In the genomic region with DNA sequence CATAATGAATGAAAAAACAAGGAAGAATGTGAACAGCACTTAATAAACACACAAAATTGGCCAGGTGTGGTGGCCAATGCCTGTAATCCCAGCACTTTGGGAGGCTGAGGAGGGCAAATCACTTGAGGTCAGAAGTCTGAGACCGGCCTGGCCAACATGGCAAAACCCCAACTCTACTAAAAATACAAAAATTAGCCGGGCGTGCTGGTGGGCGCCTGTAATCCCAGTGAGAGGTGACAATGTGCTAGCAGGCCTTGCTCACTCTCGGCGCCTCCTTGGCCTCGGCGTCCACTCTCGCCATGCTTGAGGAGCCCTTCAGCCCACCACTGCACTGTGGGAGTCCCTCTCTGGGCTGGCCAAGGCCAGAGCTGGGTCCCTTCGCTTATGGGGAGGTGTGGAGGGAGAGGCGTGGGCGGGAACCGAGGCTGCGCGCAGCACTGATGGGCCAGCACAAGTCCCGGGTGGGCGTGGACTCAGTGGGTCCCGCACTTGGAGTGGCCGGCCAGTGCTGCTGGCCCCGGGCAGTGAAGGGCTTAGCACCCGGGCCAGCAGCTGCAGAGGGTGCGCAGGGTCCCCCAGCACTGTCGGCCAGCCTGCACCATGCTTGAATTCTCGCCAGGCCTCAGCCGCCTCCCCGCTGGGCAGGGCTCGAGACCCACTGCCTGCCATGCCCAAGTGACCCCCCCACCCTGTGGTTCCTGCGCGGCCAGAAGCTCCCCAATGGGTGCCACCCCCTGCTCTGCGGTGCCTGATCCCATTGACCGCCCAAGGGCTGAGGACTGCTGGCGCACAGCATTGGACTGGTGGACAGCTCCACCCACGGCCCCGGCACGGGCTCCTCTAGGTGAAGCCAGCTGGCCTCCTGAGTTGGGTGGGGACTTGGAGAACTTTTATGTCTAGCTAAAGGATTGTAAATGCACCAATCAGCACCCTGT, we compare ENCODE assay signal across 26 cellular contexts. TPM values are rescaled to one million over a fixed set of nuclear protein-coding genes. Genes with fewer than 3 reads are reported as not detected.
DNase-seq lines count a peak whose midpoint lies in the region; ATAC-seq, FAIRE-seq and TF ChIP-seq lines count a peak whose summit lies in the region.
"Had no signal": no experiment of that assay in that cellular context is flagged by ENCODE, and none has a peak within 500 bp of the region (broad histone marks: within the 10 kb centered on the region; RNA-seq: fewer than 3 reads in every experiment).

No MANE protein-coding gene starts in this region.

- no peak for FAIRE-seq in H1 (lab: Jason Lieb, UNC)
- FAIRE-seq: A549, D721Med, GM12891, GM18507 had no signal

- TF ChIP-seq CTCF in H1 (IDR thresholded peaks at IDR 0.05; ENCODE audit: control extremely low read depth in 1 of 3, insufficient read depth in 1 of 3, low read depth in 1 of 3, low read length in 3 of 3) (no peak), spleen (IDR thresholded peaks at IDR 0.05 in 8 of 11, conservative IDR thresholded peaks at IDR 0.05 in 3 of 11) (no peak)

- H3K36me3 ChIP-seq in H1 (ENCODE audit: control insufficient read depth in 2 of 4, insufficient read depth in 4 of 4, low read length in 3 of 4) (peaks cover 0 to 5% (median 0%) of the 10 kb centered on the region in 4 experiments; a peak in 1 of 8 replicates), spleen (no peaks in the 10 kb centered on the region)
- H3K36me3 ChIP-seq: BE2C; BLaER1 treated with 17β-estradiol and CSF1 and Interleukin-3, amounts not matched to agents 10 nM and 100 nM had no signal

- no peak overlapping the region for H3K14ac ChIP-seq in H1 (ENCODE audit: insufficient read length)

- no peak overlapping the region for H2AK5ac ChIP-seq in H1 (ENCODE audit: low read depth, low read length)

- no peak overlapping the region for H2BK5ac ChIP-seq in H1 (ENCODE audit: low read depth, low read length)

- H3K4me3 ChIP-seq in H1 (ENCODE audit: extremely low read depth in 1 of 4, insufficient read depth in 2 of 4, low read depth in 3 of 4, low read length in 4 of 4): no peak overlapping the region
- no peak overlapping the region for H3K4me3 ChIP-seq in spleen
- H3K4me3 ChIP-seq: A549; BLaER1 treated with 17β-estradiol and CSF1 and Interleukin-3, amounts not matched to agents 10 nM and 100 nM had no signal

- no peak overlapping the region for H3K27ac ChIP-seq in H1 (ENCODE audit: low read depth, low read length)
- no peak overlapping the region for H3K27ac ChIP-seq in spleen
- H3K27ac ChIP-seq: A549; BLaER1 treated with 17β-estradiol and CSF1 and Interleukin-3, amounts not matched to agents 10 nM and 100 nM had no signal

- no peak for DNase-seq in stimulated activated naive CD8-positive, alpha-beta T cell treated with anti-CD3 and anti-CD28 coated beads, Interleukin-15, amount 100 ng/mL, for 72 hours
- no peak for DNase-seq in stimulated activated naive CD8-positive, alpha-beta T cell treated with anti-CD3 and anti-CD28 coated beads, Interleukin-15, Interleukin-2, amounts not matched to agents 100 U/mL and 50 U/mL, for 24 hours
- no peak for DNase-seq in H1 (ENCODE audit: low read depth in 1 of 2, low spot score in 2 of 2)
- peak; percentile 62 for DNase-seq in spleen
- DNase-seq in NCI-H1417 treated with DMSO at 0.1 percent for 48 hours (lab: John Stamatoyannopoulos, UW): no peak
- DNase-seq in kidney glomerular epithelial cell (lab: John Stamatoyannopoulos, UW): no peak
- no peak for DNase-seq in GF-D8 (lab: John Stamatoyannopoulos, UW)
- DNase-seq: 8988T; ACHN; AML-193; BE2C; CD4-positive, alpha-beta T cell; CD8-positive, alpha-beta memory T cell; DMS 273 treated with DMSO at 0.1 percent for 48 hours; DMS79; EL; GDM1; GOT3; H7; HCEC 1CT had no signal

- no peak overlapping the region for H3K4me3 Mint-ChIP-seq in stimulated activated naive CD8-positive, alpha-beta T cell treated with anti-CD3 and anti-CD28 coated beads, Interleukin-15, amount 100 ng/mL, for 72 hours
- H3K4me3 Mint-ChIP-seq: CD14-positive monocyte; CD4-positive, alpha-beta T cell; CD8-positive, alpha-beta memory T cell had no signal

- H2BK120ac ChIP-seq in H1 (replicated peaks; ENCODE audit: low read depth, low read length): no peak overlapping the region

- H3K23me2 ChIP-seq in H1 (ENCODE audit: low read depth, low read length): no peaks in the 10 kb centered on the region

- no peak overlapping the region for H4K91ac ChIP-seq in H1 (replicated peaks; ENCODE audit: insufficient read length, low read length)

- no peaks in the 10 kb centered on the region for H3K9me3 Mint-ChIP-seq in stimulated activated naive CD8-positive, alpha-beta T cell treated with anti-CD3 and anti-CD28 coated beads, Interleukin-15, amount 100 ng/mL, for 72 hours
- H3K9me3 Mint-ChIP-seq: CD4-positive, alpha-beta T cell; CD8-positive, alpha-beta memory T cell had no signal

- POLR2A ChIA-PET in H1 (lab: Charles Lee; ENCODE audit: partially characterized antibody): interaction anchor here (0.6 kb wide), 2 partner anchors 37 to 204 kb away, joined by 3 read pairs; no protein-coding TSS in a partner anchor

- no peaks in the 10 kb centered on the region for H3K79me1 ChIP-seq in H1 (ENCODE audit: low read depth, low read length)

- H3K27ac Mint-ChIP-seq in stimulated activated naive CD8-positive, alpha-beta T cell treated with anti-CD3 and anti-CD28 coated beads, Interleukin-15, amount 100 ng/mL, for 72 hours: no peak overlapping the region
- H3K27ac Mint-ChIP-seq: CD14-positive monocyte; CD4-positive, alpha-beta T cell had no signal

- H3K79me2 ChIP-seq in H1 (ENCODE audit: control insufficient read depth in 1 of 2, insufficient read depth in 2 of 2, low read length in 2 of 2): no peaks in the 10 kb centered on the region

- H4K5ac ChIP-seq in H1 (ENCODE audit: insufficient read length, low read depth, low read length): no peak overlapping the region

- intact Hi-C loops in spleen (cut with DNase I; ENCODE audit: low total_unique reads): no loop called here

- WGBS in H1 (ENCODE audit: extremely low coverage in 1 of 2, insufficient coverage in 1 of 2, insufficient read length in 1 of 2, insufficient replicate concordance in 2 of 2, low coverage in 1 of 2, low lambda C conversion rate in 2 of 2, missing lambda C conversion rate in 1 of 2), 2 experiments: 93% methylated on average over 31 of the region's 35 CpGs; no CpG with 5 or more reads in 1 of the 2 experiments
- WGBS in spleen, 5 donors: 94 to 98% (median 96%) methylated on average over 22 to 35 of the region's 35 CpGs

- H3K27me3 ChIP-seq in H1 (replicated peaks in 1 of 4; ENCODE audit: control insufficient read depth in 3 of 4, extremely low read depth in 1 of 4, insufficient read depth in 3 of 4, low read length in 3 of 4) (no peaks in the 10 kb centered on the region), spleen (replicated peaks in 1 of 7) (no peaks in the 10 kb centered on the region)
- H3K27me3 ChIP-seq: BE2C; BLaER1 treated with 17β-estradiol and CSF1 and Interleukin-3, amounts not matched to agents 10 nM and 100 nM had no signal

- peak overlapping the region; percentile 48; the same call in 1 of the 2 replicates for H2BK20ac ChIP-seq in H1 (ENCODE audit: low read length)

- CTCF ChIA-PET in H1 (lab: Charles Lee; ENCODE audit: partially characterized antibody): interaction anchor here (0.6 to 1.6 kb wide), 7 partner anchors 7 to 610 kb away, joined by 3 to 7 read pairs (median 3); no protein-coding TSS in a partner anchor

- TF ChIP-seq POLR2A in H1 (IDR thresholded peaks at IDR 0.05; ENCODE audit: control extremely low read depth in 1 of 2, low read depth in 2 of 2, low read length in 2 of 2) (no peak), spleen (IDR thresholded peaks at IDR 0.05) (no peak)

- no peak overlapping the region for H3K4me2 ChIP-seq in H1 (ENCODE audit: insufficient read depth in 1 of 2, low read depth in 2 of 2, low read length in 2 of 2)
- H3K4me2 ChIP-seq: A549; BLaER1 treated with 17β-estradiol and CSF1 and Interleukin-3, amounts not matched to agents 10 nM and 100 nM had no signal

- H4K8ac ChIP-seq in H1 (ENCODE audit: extremely low read depth, insufficient read depth, low read length): no peak overlapping the region; the same call in 1 of the 2 replicates

- H2BK12ac ChIP-seq in H1 (ENCODE audit: low read depth, low read length): peak overlapping the region; percentile 60; the same call in 1 of the 2 replicates

- no peak overlapping the region for H3K18ac ChIP-seq in H1 (ENCODE audit: extremely low read depth, low read length)

- no peak overlapping the region for H3K56ac ChIP-seq in H1 (replicated peaks; ENCODE audit: insufficient read length, low read depth, low read length)

- TF ChIP-seq EP300 in H1 (IDR thresholded peaks at IDR 0.05; ENCODE audit: borderline replicate concordance in 1 of 2, low read depth in 2 of 2, low read length in 2 of 2): no peak

- H3K9me3 ChIP-seq in H1 (ENCODE audit: insufficient read depth in 2 of 2, low read depth in 1 of 2, low read length in 1 of 2) (peaks cover 0 to 12% of the 10 kb centered on the region in 2 experiments; a peak in 2 of 4 replicates), spleen (peaks cover 0 to 4% (median 0%) of the 10 kb centered on the region in 8 donors)
- H3K9me3 ChIP-seq: A549, BE2C had no signal

- peaks cover 0 to 9% (median 3%) of the 10 kb centered on the region in 4 experiments; a peak in 3 of 7 replicates for H3K4me1 ChIP-seq in H1 (replicated peaks in 1 of 4; ENCODE audit: control insufficient read depth in 3 of 4, insufficient read depth in 4 of 4, low read length in 3 of 4)
- H3K4me1 ChIP-seq in spleen: no peaks in the 10 kb centered on the region
- H3K4me1 ChIP-seq: A549, BE2C had no signal

- no peak for TF ChIP-seq RAD21 in H1 (IDR thresholded peaks at IDR 0.05 in 1 of 2, conservative IDR thresholded peaks at IDR 0.05 in 1 of 2; ENCODE audit: low read depth in 2 of 2, low read length in 2 of 2)

- no peak overlapping the region for H3K9ac ChIP-seq in H1 (replicated peaks in 1 of 4; ENCODE audit: extremely low read depth in 1 of 4, low read depth in 3 of 4, low read length in 3 of 4)
- H3K9ac ChIP-seq: BLaER1 treated with 17β-estradiol and CSF1 and Interleukin-3, amounts not matched to agents 10 nM and 100 nM had no signal

- no peaks in the 10 kb centered on the region for H3K27me3 Mint-ChIP-seq in stimulated activated naive CD8-positive, alpha-beta T cell treated with anti-CD3 and anti-CD28 coated beads, Interleukin-15, amount 100 ng/mL, for 72 hours

- ATAC-seq in stimulated activated naive CD8-positive, alpha-beta T cell treated with anti-CD3 and anti-CD28 coated beads, Interleukin-15, amount 100 ng/mL, for 72 hours: peak; percentile 40
- no peak for ATAC-seq in stimulated activated naive CD8-positive, alpha-beta T cell treated with anti-CD3 and anti-CD28 coated beads, Interleukin-15, Interleukin-2, amounts not matched to agents 100 U/mL and 50 U/mL, for 24 hours
- ATAC-seq: A549 had no signal

- H2AFZ ChIP-seq in H1 (ENCODE audit: low read length): no peak overlapping the region

- no peaks in the 10 kb centered on the region for H4K20me1 ChIP-seq in H1 (replicated peaks in 1 of 2; ENCODE audit: control insufficient read depth in 1 of 2, insufficient read depth in 2 of 2, low read length in 2 of 2)
- H4K20me1 ChIP-seq: BLaER1 treated with 17β-estradiol and CSF1 and Interleukin-3, amounts not matched to agents 10 nM and 100 nM had no signal

- no peak overlapping the region for H2BK15ac ChIP-seq in H1 (ENCODE audit: low read length)

- H3K23ac ChIP-seq in H1 (ENCODE audit: insufficient read length): no peak overlapping the region

- H3K4ac ChIP-seq in H1 (replicated peaks; ENCODE audit: insufficient read length, low read depth, low read length): no peak overlapping the region

- H3K4me1 Mint-ChIP-seq in stimulated activated naive CD8-positive, alpha-beta T cell treated with anti-CD3 and anti-CD28 coated beads, Interleukin-15, amount 100 ng/mL, for 72 hours: no peaks in the 10 kb centered on the region
- H3K4me1 Mint-ChIP-seq: CD14-positive monocyte; CD8-positive, alpha-beta memory T cell had no signal

RNA-seq across cellular contexts. Expression of a gene that starts 30.6 kb away (rescaled TPM):
- total RNA-seq in H1 (2021; fragmentation: NEBNext Ultra II Directional; extraction: Animal tissue kit (Norgen Biotek cat#: 25700)): 18.4 and 22.2 TPM in 2 replicates
- 2.5 and 5.1 TPM in 2 replicates for polyA plus RNA-seq in H1 (2011; rRNA removed)
- polyA plus RNA-seq in H1 (2011; cell fraction: cytosol; rRNA removed): 8.1 TPM
- polyA plus RNA-seq in H1 (2011; cell fraction: nucleus; rRNA removed): 2.1 TPM
- polyA plus RNA-seq in H1 (2012, experiment 1 of 2): 8.9 to 18.0 TPM (median 11.6 TPM) in 4 replicates
- 1.9 TPM for polyA plus RNA-seq in H1 (2012, experiment 2 of 2)
- 11.1 TPM for polyA plus RNA-seq in H1 (2013, experiment 1 of 2)
- polyA plus RNA-seq in H1 (2013, experiment 2 of 2): 11.2 TPM
- 9.2 and 11.4 TPM in 2 replicates for polyA minus RNA-seq in H1 (2011; rRNA and poly(A)+ RNA removed)
- 8.5 TPM for polyA minus RNA-seq in H1 (2011; cell fraction: cytosol; rRNA and poly(A)+ RNA removed)
- polyA minus RNA-seq in H1 (2011; cell fraction: nucleus; rRNA and poly(A)+ RNA removed): 17.4 TPM
- 10 to 100 TPM; 15.2 to 24.1 (median 18.8) TPM for total RNA-seq in spleen
- 10 to 100 TPM in 2 of 3 donors, 1 to 10 TPM in 1; 9.3 to 15.6 (median 15.3) TPM for polyA plus RNA-seq in spleen
